ENCODE assay signal across 22 cellular contexts in genomic region chr4:92840880-92841279, GRCh38.
"Had no signal": no experiment of that assay in that cellular context is flagged by ENCODE, and none has a peak within 500 bp of the region (broad histone marks: within the 10 kb centered on the region; RNA-seq: fewer than 3 reads in every experiment).

No MANE protein-coding gene starts in this region.

- H3K27me3 Mint-ChIP-seq: dendritic cell treated with granulocyte-macrophage colony-stimulating factor and Interleukin-4, amounts not matched to agents 40 ng/mL and 50 ng/mL, for 4 days; effector memory CD8-positive, alpha-beta T cell had no signal

- ATAC-seq: effector memory CD8-positive, alpha-beta T cell; esophagus mucosa; foreskin keratinocyte; gastrocnemius medialis; gastroesophageal sphincter; heart left ventricle; heart right ventricle had no signal

- H3K27ac Mint-ChIP-seq: dendritic cell treated with granulocyte-macrophage colony-stimulating factor and Interleukin-4, amounts not matched to agents 40 ng/mL and 50 ng/mL, for 4 days; effector memory CD8-positive, alpha-beta T cell; endodermal cell had no signal

- H3K4me3 Mint-ChIP-seq: dendritic cell treated with granulocyte-macrophage colony-stimulating factor and Interleukin-4, amounts not matched to agents 40 ng/mL and 50 ng/mL, for 4 days; effector memory CD8-positive, alpha-beta T cell; endodermal cell had no signal

- H3K9me3 Mint-ChIP-seq: dendritic cell treated with granulocyte-macrophage colony-stimulating factor and Interleukin-4, amounts not matched to agents 40 ng/mL and 50 ng/mL, for 4 days; endodermal cell had no signal

- DNase-seq: colonic mucosa; cortex of kidney; dermis blood vessel endothelial cell; dorsolateral prefrontal cortex; effector CD4-positive, alpha-beta T cell; effector CD8-positive, alpha-beta T cell; effector memory CD4-positive, alpha-beta T cell; effector memory CD8-positive, alpha-beta T cell; endodermal cell; erythroblast; esophagus squamous epithelium; foreskin fibroblast; foreskin keratinocyte; foreskin melanocyte; gastrocnemius medialis; glutamatergic neuron; head of caudate nucleus; heart left ventricle; heart right ventricle had no signal
